ENCODE assay signal across 21 cellular contexts in genomic region chr5:104951829-104952228, GRCh38.
A peak's percentile ranks its signal among the peaks of the same experiment; 100 is the strongest.
DNase-seq lines count a peak whose midpoint lies in the region; ATAC-seq and TF ChIP-seq lines count a peak whose summit lies in the region.
"Had no signal": no experiment of that assay in that cellular context is flagged by ENCODE, and none has a peak within 500 bp of the region (broad histone marks: within the 10 kb centered on the region; RNA-seq: fewer than 3 reads in every experiment).

No MANE protein-coding gene starts in this region.

- H3K4me3 ChIP-seq in BLaER1, result no peak overlapping the region
- H3K4me3 ChIP-seq in endodermal cell (ENCODE audit: low read length), result no peak overlapping the region
- H3K4me3 ChIP-seq in neuronal stem cell (ENCODE audit: low read length in 2 of 2), result no peak overlapping the region
- H3K4me3 ChIP-seq in gastroesophageal sphincter, result no peak overlapping the region
- no peak overlapping the region for H3K4me3 ChIP-seq in testis
- H3K4me3 ChIP-seq: SJSA1 had no signal

- H3K4me2 ChIP-seq in BLaER1 (peak overlapping the region; percentile 55), neuronal stem cell (ENCODE audit: insufficient read depth, low read length, poor library complexity, severe bottlenecking) (no peak overlapping the region)

- no peak for ATAC-seq in gastroesophageal sphincter

- H3K36me3 ChIP-seq in BLaER1 (no peaks in the 10 kb centered on the region), endodermal cell (ENCODE audit: control insufficient read depth, insufficient read depth, low read length) (no peaks in the 10 kb centered on the region), neuronal stem cell (replicated peaks in 1 of 2; ENCODE audit: control insufficient read depth in 2 of 2, insufficient read depth in 2 of 2, low read length in 2 of 2) (no peaks in the 10 kb centered on the region), gastroesophageal sphincter (no peaks in the 10 kb centered on the region), testis (ENCODE audit: low read depth, missing control alignments) (no peaks in the 10 kb centered on the region)
- H3K36me3 ChIP-seq: SJSA1 had no signal

- no peak overlapping the region for H4K91ac ChIP-seq in neuronal stem cell (ENCODE audit: low read depth, low read length, poor library complexity)

- H3K4me1 ChIP-seq in BLaER1 (peaks cover 17% of the 10 kb centered on the region), endodermal cell (ENCODE audit: control insufficient read depth, insufficient read depth, low read length) (no peaks in the 10 kb centered on the region), neuronal stem cell (ENCODE audit: control insufficient read depth in 2 of 2, insufficient read depth in 1 of 2, low read depth in 1 of 2, low read length in 2 of 2) (no peaks in the 10 kb centered on the region), gastroesophageal sphincter (no peaks in the 10 kb centered on the region), testis (no peaks in the 10 kb centered on the region)
- H3K4me1 ChIP-seq: SJSA1 had no signal

- H2AK5ac ChIP-seq in neuronal stem cell (ENCODE audit: low read depth, low read length), result peak overlapping the region; percentile 43

- no peaks in the 10 kb centered on the region for H3K4me1 Mint-ChIP-seq in endodermal cell
- H3K4me1 Mint-ChIP-seq: CD14-positive monocyte had no signal

- H3K9me3 ChIP-seq in BLaER1, result no peaks in the 10 kb centered on the region
- H3K9me3 ChIP-seq in endodermal cell (ENCODE audit: control insufficient read depth, low read length), result no peaks in the 10 kb centered on the region
- no peaks in the 10 kb centered on the region for H3K9me3 ChIP-seq in neuronal stem cell (replicated peaks in 1 of 2; ENCODE audit: control insufficient read depth in 2 of 2, insufficient read depth in 1 of 2, low read depth in 1 of 2, low read length in 2 of 2)
- H3K9me3 ChIP-seq in gastroesophageal sphincter, result no peaks in the 10 kb centered on the region
- H3K9me3 ChIP-seq in testis, result no peaks in the 10 kb centered on the region

- H4K8ac ChIP-seq in neuronal stem cell (ENCODE audit: low read depth, low read length), result peak overlapping the region; percentile 72

- no peak overlapping the region for H3K4me3 Mint-ChIP-seq in endodermal cell
- H3K4me3 Mint-ChIP-seq: CD14-positive monocyte had no signal

- TF ChIP-seq POLR2A in gastroesophageal sphincter (IDR thresholded peaks at IDR 0.05) (no peak), testis (IDR thresholded peaks at IDR 0.05) (no peak)

- no peaks in the 10 kb centered on the region for H3K27me3 Mint-ChIP-seq in endodermal cell (ENCODE audit: insufficient read depth)

- no peaks in the 10 kb centered on the region for H3K9me3 Mint-ChIP-seq in endodermal cell

- peak overlapping the region; percentile 38 for H3K14ac ChIP-seq in neuronal stem cell (ENCODE audit: low read length)

- H3K79me1 ChIP-seq in neuronal stem cell (ENCODE audit: low read depth, low read length), result no peaks in the 10 kb centered on the region

- H3K23ac ChIP-seq in neuronal stem cell (ENCODE audit: low read depth, low read length, poor library complexity), result no peak overlapping the region

- TF ChIP-seq EP300 in gastroesophageal sphincter (IDR thresholded peaks at IDR 0.05), result no peak

- peak overlapping the region; percentile 87 for H2BK5ac ChIP-seq in neuronal stem cell (ENCODE audit: low read length)

- H3K27me3 ChIP-seq in BLaER1 (no peaks in the 10 kb centered on the region), endodermal cell (ENCODE audit: control insufficient read depth, insufficient read depth, low read length, poor library complexity, severe bottlenecking) (no peaks in the 10 kb centered on the region), neuronal stem cell (ENCODE audit: control insufficient read depth in 3 of 3, insufficient read depth in 3 of 3, low read depth in 1 of 3, low read length in 3 of 3) (no peaks in the 10 kb centered on the region), gastroesophageal sphincter (no peaks in the 10 kb centered on the region), testis (no peaks in the 10 kb centered on the region)
- H3K27me3 ChIP-seq: SJSA1 had no signal

- DNase-seq in NCI-H82 (lab: John Stamatoyannopoulos, UW), result peak; percentile 74
- peak; percentile 60 for DNase-seq in endodermal cell
- DNase-seq in neuronal stem cell (ENCODE audit: low spot score), result no peak
- no peak for DNase-seq in testis
- DNase-seq in NCI-H187 treated with DMSO at 0.1 percent for 48 hours (lab: John Stamatoyannopoulos, UW), result no peak
- DNase-seq in effector CD8-positive, alpha-beta T cell (lab: John Stamatoyannopoulos, UW), result no peak
- DNase-seq: 8988T, DMS53, H7, Kasumi-1, NCI-H1417, NCI-H1694 treated with DMSO at 0.1 percent for 48 hours, NCI-H2107, NCI-H2227 treated with DMSO at 0.1 percent for 48 hours, NCI-H510A, NCI-H748 treated with DMSO at 0.1 percent for 48 hours, OCI-M1 had no signal

- no peaks in the 10 kb centered on the region for H4K20me1 ChIP-seq in BLaER1

- H3K18ac ChIP-seq in neuronal stem cell (ENCODE audit: low read length), result peak overlapping the region; percentile 59

- peak overlapping the region; percentile 12 for H2AFZ ChIP-seq in neuronal stem cell (ENCODE audit: low read length)

- no peak overlapping the region for H2BK15ac ChIP-seq in neuronal stem cell (ENCODE audit: low read length)

- TF ChIP-seq CTCF in endodermal cell (conservative IDR thresholded peaks at IDR 0.05), result no peak
- TF ChIP-seq CTCF in gastroesophageal sphincter (IDR thresholded peaks at IDR 0.05), result no peak
- TF ChIP-seq CTCF in testis (IDR thresholded peaks at IDR 0.05), result no peak

- no peak overlapping the region for H3K27ac Mint-ChIP-seq in endodermal cell
- H3K27ac Mint-ChIP-seq: CD14-positive monocyte had no signal

- no peaks in the 10 kb centered on the region for H3K36me3 Mint-ChIP-seq in endodermal cell (ENCODE audit: low read depth)
- H3K36me3 Mint-ChIP-seq: CD14-positive monocyte had no signal

- no peak overlapping the region for H2BK12ac ChIP-seq in neuronal stem cell (ENCODE audit: low read length)

- no peak overlapping the region for H3K4ac ChIP-seq in neuronal stem cell (ENCODE audit: low read length)

- WGBS in endodermal cell (ENCODE audit: insufficient coverage in 1 of 2, insufficient read length in 1 of 2), 2 experiments, result 91 to 100% methylated on average over 1 to 3 of the region's 3 CpGs
- WGBS in neuronal stem cell (ENCODE audit: extremely low coverage in 2 of 2, insufficient read length in 2 of 2, insufficient replicate concordance in 1 of 2), 2 donors, result no CpG with 5 or more reads among the region's 3 CpGs
- WGBS in gastroesophageal sphincter (ENCODE audit: low coverage in 1 of 2), 2 donors, result no CpG with 5 or more reads among the region's 3 CpGs
- WGBS in testis, 2 donors, result 100% methylated on average over 2 to 3 of the region's 3 CpGs

- H3K27ac ChIP-seq in BLaER1 (peak overlapping the region; percentile 26; the same call in 1 of the 2 replicates), endodermal cell (ENCODE audit: low read depth, low read length) (no peak overlapping the region), neuronal stem cell (replicated peaks; ENCODE audit: low read length) (no peak overlapping the region), gastroesophageal sphincter (no peak overlapping the region), testis (no peak overlapping the region)
- H3K27ac ChIP-seq: SJSA1 had no signal

- no peak overlapping the region for H2BK120ac ChIP-seq in neuronal stem cell (ENCODE audit: low read depth, low read length)

- intact Hi-C loops in testis (cut with DNase I; ENCODE audit: low total_unique reads), result no loop called here

- H3K9ac ChIP-seq in BLaER1 (no peak overlapping the region), endodermal cell (ENCODE audit: extremely low read depth, low read length, poor library complexity, severe bottlenecking) (no peak overlapping the region), neuronal stem cell (ENCODE audit: low read depth, low read length, poor library complexity) (no peak overlapping the region)

Comparison
In these comparisons a context has a peak if more than half of its experiments do, and no peak if none do; other contexts are left out.
1. DNase-seq: peak in NCI-H82 (single experiment) and endodermal cell (single experiment); none in neuronal stem cell (single experiment), testis (single experiment), NCI-H187 treated with DMSO at 0.1 percent for 48 hours (single experiment) and effector CD8-positive, alpha-beta T cell (single experiment).